Comparison of ENCODE assay signal across 8 cellular contexts in genomic region chr3:17151598-17152373, GRCh38.
DNase-seq lines count a peak whose midpoint lies in the region; ATAC-seq and TF ChIP-seq lines count a peak whose summit lies in the region.

No MANE protein-coding gene starts in this region.

- 0 out of 4 replicates have a peak, but pooled peaks cover 2 to 7% of the 10 kb centered on the region in 2 experiments for H3K4me1 Mint-ChIP-seq in H9

- H3K27ac ChIP-seq in H9 (ENCODE audit: insufficient read length, low read depth, low read length), result no peak overlapping the region

- H3K27ac Mint-ChIP-seq in H9, result no peak overlapping the region

- H3T11ph ChIP-seq in H9 (ENCODE audit: low read length), result no peak overlapping the region

- no peaks in the 10 kb centered on the region for H4K20me1 ChIP-seq in H9 (ENCODE audit: control insufficient read depth, insufficient read depth, insufficient read length)

- H3K18ac ChIP-seq in H9 (ENCODE audit: insufficient read length, low read depth, low read length), result no peak overlapping the region

- no peak overlapping the region for H2BK5ac ChIP-seq in H9 (ENCODE audit: insufficient read length, low read length)

- H3K79me2 ChIP-seq in H9 (ENCODE audit: insufficient read depth, low read length), result no peaks in the 10 kb centered on the region

- no CpG with 5 or more reads among the region's 16 CpGs for WGBS in H9 (ENCODE audit: extremely low coverage, insufficient read length, low lambda C conversion rate)

- H4K91ac ChIP-seq in H9 (ENCODE audit: insufficient read length, low read depth, low read length), result no peak overlapping the region

- no peaks in the 10 kb centered on the region for H3K4me1 ChIP-seq in H9 (ENCODE audit: insufficient read depth, low read length)

- DNase-seq in activated CD4-positive, alpha-beta T cell treated with anti-CD3 and anti-CD28 coated beads for 24 hours (ENCODE audit: low read depth in 2 of 2), result peak; percentile 68 to 70
- DNase-seq in stimulated activated CD8-positive, alpha-beta memory T cell treated with anti-CD3 and anti-CD28 coated beads, Interleukin-7, amount 100 ng/mL, for 4 hours (ENCODE audit: low read depth in 2 of 2), result peak; percentile 83 to 85
- no peak for DNase-seq in H9
- no peak for DNase-seq in DMS79 treated with DMSO at 0.1 percent for 48 hours (lab: John Stamatoyannopoulos, UW)
- no peak for DNase-seq in NCI-H1092 (lab: John Stamatoyannopoulos, UW)

- H2BK120ac ChIP-seq in H9 (ENCODE audit: low read depth, low read length, poor library complexity, severe bottlenecking), result no peak overlapping the region

- H3K14ac ChIP-seq in H9 (ENCODE audit: insufficient read depth, low read length), result no peak overlapping the region; the same call in 1 of the 2 replicates

- H3K9me3 ChIP-seq in H9 (ENCODE audit: control insufficient read depth, low read depth, low read length), result no peaks in the 10 kb centered on the region

- H2AK5ac ChIP-seq in H9 (ENCODE audit: insufficient read length, low read length), result no peak overlapping the region

- H3K56ac ChIP-seq in H9 (ENCODE audit: insufficient read length, low read depth, low read length), result no peak overlapping the region

- peak; percentile 98 for ATAC-seq in GM19025 (IDR thresholded peaks at IDR 0.05; ENCODE audit: low read depth, unreplicated experiment)
- ATAC-seq in HG03097 (IDR thresholded peaks at IDR 0.05; ENCODE audit: low FRiP score, unreplicated experiment), result peak; percentile 93
- ATAC-seq in esophagus mucosa, result peak; percentile 17

- no peak overlapping the region for H3K4me3 Mint-ChIP-seq in H9

- no peak overlapping the region for H3K4ac ChIP-seq in H9 (ENCODE audit: low read depth, low read length)

- no peak overlapping the region for H3K23ac ChIP-seq in H9 (ENCODE audit: insufficient read length, low read depth, low read length)

- no peaks in the 10 kb centered on the region for H3K23me2 ChIP-seq in H9 (ENCODE audit: insufficient read length, low read depth, low read length, poor library complexity, severe bottlenecking)

- no peaks in the 10 kb centered on the region for H3K79me1 ChIP-seq in H9 (ENCODE audit: insufficient read depth, low read depth, low read length, poor library complexity, severe bottlenecking)

- no peak overlapping the region for H4K5ac ChIP-seq in H9 (ENCODE audit: insufficient read length, low read depth, low read length)

- H3K36me3 Mint-ChIP-seq in H9 (ENCODE audit: insufficient read depth in 1 of 3, low read depth in 3 of 3), result peaks cover 7 to 18% (median 13%) of the 10 kb centered on the region in 3 experiments; a peak in 6 of 7 replicates

- no peak overlapping the region for H3K9ac ChIP-seq in H9 (ENCODE audit: extremely low read depth, insufficient read length, low read length)

- H2BK12ac ChIP-seq in H9 (ENCODE audit: insufficient read length, low read depth, low read length), result no peak overlapping the region

- H3K4me2 ChIP-seq in H9 (ENCODE audit: insufficient read depth, insufficient read length, low read length), result no peak overlapping the region

- H2BK20ac ChIP-seq in H9 (ENCODE audit: low read depth, low read length, poor library complexity, severe bottlenecking), result no peak overlapping the region

- H3K27me3 ChIP-seq in H9 (ENCODE audit: insufficient read depth, low read length), result no peaks in the 10 kb centered on the region

- H3K27me3 Mint-ChIP-seq in H9 (ENCODE audit: low read depth), result no peaks in the 10 kb centered on the region

- H2AFZ ChIP-seq in H9 (ENCODE audit: low read length), result no peak overlapping the region

- peaks cover 0 to 3% of the 10 kb centered on the region in 2 experiments; a peak in 3 of 5 replicates for H3K9me3 Mint-ChIP-seq in H9

- no peak overlapping the region for H4K8ac ChIP-seq in H9 (replicated peaks; ENCODE audit: insufficient read length, low read depth, low read length)

- no peak for TF ChIP-seq CTCF in H9 (conservative IDR thresholded peaks at IDR 0.05)

- no peak overlapping the region for H2BK15ac ChIP-seq in H9 (ENCODE audit: low read depth, low read length)

Comparison
In these comparisons a context has a peak if more than half of its experiments do, and no peak if none do; other contexts are left out.
1. ATAC-seq: peak in every context shown above with its lines; median percentile 98 in GM19025; 93 in HG03097; 17 in esophagus mucosa.
2. DNase-seq: peak in activated CD4-positive, alpha-beta T cell treated with anti-CD3 and anti-CD28 coated beads for 24 hours (2 of 2) and stimulated activated CD8-positive, alpha-beta memory T cell treated with anti-CD3 and anti-CD28 coated beads, Interleukin-7, amount 100 ng/mL, for 4 hours (2 of 2); none in H9 (single experiment), DMS79 treated with DMSO at 0.1 percent for 48 hours (single experiment) and NCI-H1092 (single experiment).